18 cellular contexts compared by ENCODE assay signal in the genomic region with DNA sequence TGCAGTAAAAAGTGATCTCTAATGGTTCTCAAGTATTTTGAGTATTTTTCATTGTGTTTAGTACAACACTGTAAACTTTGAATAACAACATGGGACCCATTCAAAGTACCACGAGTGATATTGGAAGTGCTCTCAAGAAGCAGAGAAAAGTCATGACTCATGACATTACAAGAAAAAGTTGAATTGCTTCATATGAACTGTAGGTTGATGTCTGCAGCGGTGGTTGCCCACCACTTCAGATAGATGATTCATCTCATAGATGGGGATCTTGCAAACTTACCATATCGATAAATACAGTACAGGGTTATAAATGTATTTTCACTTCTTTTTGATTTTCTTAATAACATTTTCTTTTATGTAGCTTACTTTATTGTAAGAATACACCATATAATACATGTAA. TPM values are rescaled to one million over a fixed set of nuclear protein-coding genes. Genes with fewer than 3 reads are reported as not detected.
A peak's percentile ranks its signal among the peaks of the same experiment; 100 is the strongest.
DNase-seq lines count a peak whose midpoint lies in the region; ATAC-seq, FAIRE-seq and TF ChIP-seq lines count a peak whose summit lies in the region.
"Had no signal": no experiment of that assay in that cellular context is flagged by ENCODE, and none has a peak within 500 bp of the region (broad histone marks: within the 10 kb centered on the region; RNA-seq: fewer than 3 reads in every experiment).

No MANE protein-coding gene starts in this region.

- no peak overlapping the region for H3K4me2 ChIP-seq in astrocyte (ENCODE audit: low read length)

- H3K4me1 Mint-ChIP-seq in activated CD8-positive, alpha-beta memory T cell treated with anti-CD3 and anti-CD28 coated beads, Interleukin-2, amount 10 ng/mL, durations not matched to agents 7 days and 5 days = peaks cover 88% of the 10 kb centered on the region
- H3K4me1 Mint-ChIP-seq in astrocyte (ENCODE audit: low read depth, unreplicated experiment) = peaks cover 20% of the 10 kb centered on the region

- no peak for TF ChIP-seq POLR2A in H54 (IDR thresholded peaks at IDR 0.05; ENCODE audit: low read depth, low read length)

- FAIRE-seq in astrocyte (lab: Jason Lieb, UNC) = no peak
- FAIRE-seq in H54 (lab: Jason Lieb, UNC) = no peak
- FAIRE-seq: kidney had no signal

- DNase-seq in activated CD8-positive, alpha-beta memory T cell treated with anti-CD3 and anti-CD28 coated beads, Interleukin-2, amount 10 ng/mL, durations not matched to agents 7 days and 5 days = peak; percentile 78
- no peak for DNase-seq in activated CD8-positive, alpha-beta memory T cell treated with anti-CD3 and anti-CD28 coated beads, Interleukin-2, amount 50 U/mL, for 4 hours
- DNase-seq in MV-4-11 (lab: John Stamatoyannopoulos, UW) = peak; percentile 68
- peak; percentile 12 for DNase-seq in astrocyte (ENCODE audit: low read depth)
- no peak for DNase-seq in stimulated activated naive CD8-positive, alpha-beta T cell treated with anti-CD3 and anti-CD28 coated beads, Interleukin-15, Interleukin-2, amounts not matched to agents 100 U/mL and 50 U/mL, for 24 hours
- DNase-seq in H54 (ENCODE audit: insufficient read length, low spot score) = no peak
- DNase-seq in NCI-H526 treated with DMSO at 0.1 percent for 48 hours (lab: John Stamatoyannopoulos, UW) = no peak
- no peak for DNase-seq in left ventricle myocardium inferior
- DNase-seq: activated naive CD4-positive, alpha-beta T cell treated with anti-CD3 and anti-CD28 coated beads for 36 hours; KG1; kidney; NCI-H1694 treated with DMSO at 0.1 percent for 48 hours; NCI-H510A; stimulated activated CD4-positive, alpha-beta T cell treated with anti-CD3 and anti-CD28 coated beads, Interleukin-4, amount 100 ng/mL, for 1 hour; stimulated activated CD8-positive, alpha-beta memory T cell treated with anti-CD3 and anti-CD28 coated beads, Interleukin-4, amount 100 ng/mL, for 48 hours had no signal

- peak; percentile 63 for ATAC-seq in activated CD8-positive, alpha-beta memory T cell treated with anti-CD3 and anti-CD28 coated beads, Interleukin-2, amount 10 ng/mL, durations not matched to agents 7 days and 5 days
- peak; percentile 47 for ATAC-seq in stimulated activated naive CD8-positive, alpha-beta T cell treated with anti-CD3 and anti-CD28 coated beads, Interleukin-15, Interleukin-2, amounts not matched to agents 100 U/mL and 50 U/mL, for 24 hours
- ATAC-seq: SK-N-SH treated with all-trans-retinoic acid at 6 μM for 48 hours had no signal

- no peaks in the 10 kb centered on the region for H3K9me3 Mint-ChIP-seq in activated CD8-positive, alpha-beta memory T cell treated with anti-CD3 and anti-CD28 coated beads, Interleukin-2, amount 10 ng/mL, durations not matched to agents 7 days and 5 days (ENCODE audit: low read depth)
- peaks cover 8% of the 10 kb centered on the region for H3K9me3 Mint-ChIP-seq in astrocyte (ENCODE audit: unreplicated experiment)
- H3K9me3 Mint-ChIP-seq: activated naive CD4-positive, alpha-beta T cell treated with anti-CD3 and anti-CD28 coated beads for 36 hours; type B pancreatic cell had no signal

- H3K9me3 ChIP-seq in astrocyte (ENCODE audit: insufficient read depth, low read depth, low read length) = no peaks in the 10 kb centered on the region
- H3K9me3 ChIP-seq in left ventricle myocardium inferior (replicated peaks) = no peaks in the 10 kb centered on the region

- H3K4me1 ChIP-seq in astrocyte (ENCODE audit: insufficient read depth, low read length) (peaks cover 11% of the 10 kb centered on the region), left ventricle myocardium inferior (peaks cover 23% of the 10 kb centered on the region)

- no peak overlapping the region for H2AFZ ChIP-seq in astrocyte (ENCODE audit: low read depth, low read length)

- TF ChIP-seq CTCF in astrocyte (IDR thresholded peaks at IDR 0.05; ENCODE audit: insufficient read depth, low read depth, low read length) (no peak), left ventricle myocardium inferior (IDR thresholded peaks at IDR 0.05; ENCODE audit: borderline replicate concordance) (no peak)

- peak overlapping the region; percentile 32 for H3K4me3 Mint-ChIP-seq in activated CD8-positive, alpha-beta memory T cell treated with anti-CD3 and anti-CD28 coated beads, Interleukin-2, amount 10 ng/mL, durations not matched to agents 7 days and 5 days
- H3K4me3 Mint-ChIP-seq in astrocyte (ENCODE audit: unreplicated experiment) = no peak overlapping the region
- H3K4me3 Mint-ChIP-seq: activated naive CD4-positive, alpha-beta T cell treated with anti-CD3 and anti-CD28 coated beads for 36 hours; type B pancreatic cell had no signal

- H3K36me3 Mint-ChIP-seq in activated CD8-positive, alpha-beta memory T cell treated with anti-CD3 and anti-CD28 coated beads, Interleukin-2, amount 10 ng/mL, durations not matched to agents 7 days and 5 days = peaks cover 50% of the 10 kb centered on the region
- H3K36me3 Mint-ChIP-seq in astrocyte (ENCODE audit: low read depth, unreplicated experiment) = no peaks in the 10 kb centered on the region
- H3K36me3 Mint-ChIP-seq: type B pancreatic cell had no signal

- H3K36me3 ChIP-seq in astrocyte (ENCODE audit: insufficient read depth, low read length) (no peaks in the 10 kb centered on the region), left ventricle myocardium inferior (no peaks in the 10 kb centered on the region)

- CTCF ChIA-PET in activated CD8-positive, alpha-beta memory T cell treated with anti-CD3 and anti-CD28 coated beads, Interleukin-2, amount 10 ng/mL, durations not matched to agents 7 days and 5 days (lab: Charles Lee) = interaction anchor here (1.1 to 1.2 kb wide), 3 partner anchors 47 to 96 kb away, joined by 3 to 5 read pairs (median 4); partner anchors contain the start of gene TCTN3

- no peaks in the 10 kb centered on the region for H3K27me3 ChIP-seq in astrocyte (ENCODE audit: insufficient read depth, low read length)
- H3K27me3 ChIP-seq in left ventricle myocardium inferior (ENCODE audit: low read depth) = no peaks in the 10 kb centered on the region

- H3K27me3 Mint-ChIP-seq in activated CD8-positive, alpha-beta memory T cell treated with anti-CD3 and anti-CD28 coated beads, Interleukin-2, amount 10 ng/mL, durations not matched to agents 7 days and 5 days = no peaks in the 10 kb centered on the region
- H3K27me3 Mint-ChIP-seq in astrocyte (ENCODE audit: low read depth, unreplicated experiment) = no peaks in the 10 kb centered on the region

- H3K27ac Mint-ChIP-seq in activated CD8-positive, alpha-beta memory T cell treated with anti-CD3 and anti-CD28 coated beads, Interleukin-2, amount 10 ng/mL, durations not matched to agents 7 days and 5 days = peak overlapping the region; percentile 89
- peak overlapping the region; percentile 35 for H3K27ac Mint-ChIP-seq in astrocyte (ENCODE audit: unreplicated experiment)
- H3K27ac Mint-ChIP-seq: activated naive CD4-positive, alpha-beta T cell treated with anti-CD3 and anti-CD28 coated beads for 36 hours; type B pancreatic cell had no signal

- no peak overlapping the region for H3K27ac ChIP-seq in astrocyte (ENCODE audit: low read depth, low read length)
- no peak overlapping the region for H3K27ac ChIP-seq in left ventricle myocardium inferior (replicated peaks)

- no peaks in the 10 kb centered on the region for H4K20me1 ChIP-seq in astrocyte (ENCODE audit: insufficient read depth, low read length)

- H3K9ac ChIP-seq in astrocyte (ENCODE audit: low read length) = no peak overlapping the region

- no peak overlapping the region for H3K4me3 ChIP-seq in astrocyte (ENCODE audit: insufficient read depth, low read depth, low read length)
- no peak overlapping the region for H3K4me3 ChIP-seq in left ventricle myocardium inferior

- intact Hi-C loops in left ventricle myocardium inferior (cut with micrococcal nuclease) = no loop called here

- H3K79me2 ChIP-seq in astrocyte (ENCODE audit: insufficient read depth, low read length) = no peaks in the 10 kb centered on the region

RNA-seq across cellular contexts. Expression of gene ENTPD1, which starts 34.0 kb away (rescaled TPM):
- 100 to 1,000 TPM; 150 to 395 TPM for total RNA-seq in activated CD8-positive, alpha-beta memory T cell treated with anti-CD3 and anti-CD28 coated beads, Interleukin-2, amount 10 ng/mL, durations not matched to agents 7 days and 5 days
- 0.77 and 0.95 TPM in 2 replicates for total RNA-seq in astrocyte
- total RNA-seq in left ventricle myocardium inferior = 7.7 TPM
- total RNA-seq: G401 had no signal

Comparison
In these comparisons a context has a peak if more than half of its experiments do, and no peak if none do; other contexts are left out.
1. DNase-seq: peak in activated CD8-positive, alpha-beta memory T cell treated with anti-CD3 and anti-CD28 coated beads, Interleukin-2, amount 10 ng/mL, durations not matched to agents 7 days and 5 days (single experiment), MV-4-11 (single experiment) and astrocyte (single experiment); none in activated CD8-positive, alpha-beta memory T cell treated with anti-CD3 and anti-CD28 coated beads, Interleukin-2, amount 50 U/mL, for 4 hours (single experiment), stimulated activated naive CD8-positive, alpha-beta T cell treated with anti-CD3 and anti-CD28 coated beads, Interleukin-15, Interleukin-2, amounts not matched to agents 100 U/mL and 50 U/mL, for 24 hours (single experiment), H54 (single experiment), NCI-H526 treated with DMSO at 0.1 percent for 48 hours (single experiment) and left ventricle myocardium inferior (single experiment).
2. RNA of gene ENTPD1, which starts 34.0 kb away (total RNA-seq): 150 to 395 TPM in activated CD8-positive, alpha-beta memory T cell treated with anti-CD3 and anti-CD28 coated beads, Interleukin-2, amount 10 ng/mL, durations not matched to agents 7 days and 5 days; 7.7 TPM in left ventricle myocardium inferior (single experiment) and 0.77 to 0.95 TPM in astrocyte; every median in the first group is over 10 times any median in the second.